ENCODE assay signal across 8 cellular contexts in genomic region chrX:40736170-40736505, GRCh38. TPM values are rescaled to one million over a fixed set of nuclear protein-coding genes. Genes with fewer than 3 reads are reported as not detected.
DNase-seq lines count a peak whose midpoint lies in the region; ATAC-seq and TF ChIP-seq lines count a peak whose summit lies in the region.

No MANE protein-coding gene starts in this region.

- no peak for ATAC-seq in effector memory CD8-positive, alpha-beta T cell (replicated peaks)
- ATAC-seq in natural killer cell (peak in 1 of 3 donors; percentile 18), HG02571 (IDR thresholded peaks at IDR 0.05; ENCODE audit: unreplicated experiment) (no peak)

- DNase-seq in GM12864 (ENCODE audit: low read depth) = no peak
- DNase-seq in NCI-H69 (lab: John Stamatoyannopoulos, UW) = peak; percentile 56
- no peak for DNase-seq in effector memory CD8-positive, alpha-beta T cell
- DNase-seq in natural killer cell = no peak
- no peak for DNase-seq in SKM-1 (lab: John Stamatoyannopoulos, UW; ENCODE audit: unreplicated experiment)
- DNase-seq in HPDE6-E6E7 (ENCODE audit: extremely low spot score) = no peak
- DNase-seq in posterior vena cava (ENCODE audit: low spot score) = no peak

- H3K27ac Mint-ChIP-seq in effector memory CD8-positive, alpha-beta T cell = peak overlapping the region; percentile 96 to 98
- peak overlapping the region; percentile 96 to 98 for H3K27ac Mint-ChIP-seq in natural killer cell

- intact Hi-C loops in natural killer cell (cut with micrococcal nuclease) = loop anchor here (2.0 to 10.0 kb wide), 3 partner anchors 155 to 596 kb away; partner anchors contain the start of genes ATP6AP2, DDX3X and USP9X
- intact Hi-C loops in posterior vena cava (cut with DNase I) = no loop called here

- H3K4me1 Mint-ChIP-seq in effector memory CD8-positive, alpha-beta T cell (ENCODE audit: low read depth in 2 of 2) = peaks cover 20% of the 10 kb centered on the region in 2 donors
- H3K4me1 Mint-ChIP-seq in natural killer cell = peaks cover 30 to 34% of the 10 kb centered on the region in 2 donors

- no peaks in the 10 kb centered on the region for H3K27me3 Mint-ChIP-seq in effector memory CD8-positive, alpha-beta T cell
- H3K27me3 Mint-ChIP-seq in natural killer cell (ENCODE audit: low read depth in 2 of 2) = peaks cover 0 to 17% of the 10 kb centered on the region in 2 donors

- no peak for TF ChIP-seq CTCF in GM12864 (IDR thresholded peaks at IDR 0.05; ENCODE audit: low read depth, low read length, missing control alignments)
- peak; percentile 9 for TF ChIP-seq CTCF in natural killer cell (IDR thresholded peaks at IDR 0.05)

- peak overlapping the region; percentile 86 to 92 for H3K4me3 Mint-ChIP-seq in effector memory CD8-positive, alpha-beta T cell
- peak overlapping the region; percentile 98 for H3K4me3 Mint-ChIP-seq in natural killer cell

- H3K4me3 ChIP-seq in GM12864 (ENCODE audit: low read depth, low read length) = peak overlapping the region; percentile 73

- no peaks in the 10 kb centered on the region for H3K9me3 Mint-ChIP-seq in effector memory CD8-positive, alpha-beta T cell
- no peaks in the 10 kb centered on the region for H3K9me3 Mint-ChIP-seq in natural killer cell

- no peaks in the 10 kb centered on the region for H3K36me3 Mint-ChIP-seq in effector memory CD8-positive, alpha-beta T cell (ENCODE audit: insufficient read depth)
- H3K36me3 Mint-ChIP-seq in natural killer cell = no peaks in the 10 kb centered on the region

RNA-seq across cellular contexts. Expression of gene MED14, which starts 0.8 kb away (rescaled TPM):
- total RNA-seq in natural killer cell (10 to 100 TPM; 55.3 to 79.1 (median 66.1) TPM), posterior vena cava (10 to 100 TPM; 31.1 to 36.8 TPM)
